Comparison of ENCODE assay signal across 20 cellular contexts in the genomic region with DNA sequence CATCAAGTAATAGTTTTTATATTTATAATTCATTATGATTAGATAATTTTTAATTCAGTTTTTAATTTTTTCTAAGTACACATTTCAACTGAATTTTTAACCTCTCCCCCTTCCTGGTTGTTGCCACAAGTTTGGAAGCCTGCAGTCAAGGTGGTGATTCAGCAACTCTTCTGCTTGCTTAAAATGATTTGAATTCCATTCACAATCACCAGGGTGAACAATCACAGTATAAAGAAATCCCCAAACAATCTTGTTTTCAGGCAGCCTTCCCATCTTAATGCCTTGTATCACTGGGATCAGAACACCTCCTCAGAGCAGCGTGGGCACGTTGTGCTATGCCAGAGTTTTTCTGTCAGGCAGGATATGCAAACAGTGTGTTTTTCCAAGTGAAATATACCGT. TPM values are rescaled to one million over a fixed set of nuclear protein-coding genes. Genes with fewer than 3 reads are reported as not detected.
DNase-seq lines count a peak whose midpoint lies in the region; ATAC-seq, FAIRE-seq and TF ChIP-seq lines count a peak whose summit lies in the region.
"Had no signal": no experiment of that assay in that cellular context is flagged by ENCODE, and none has a peak within 500 bp of the region (broad histone marks: within the 10 kb centered on the region; RNA-seq: fewer than 3 reads in every experiment).

No MANE protein-coding gene starts in this region.

- no peak overlapping the region for H3K27ac ChIP-seq in keratinocyte (ENCODE audit: control insufficient read depth, insufficient read depth, low read length)
- H3K27ac ChIP-seq: dorsolateral prefrontal cortex, hepatocyte, SK-N-MC had no signal

- no peaks in the 10 kb centered on the region for H3K27me3 Mint-ChIP-seq in chondrocyte (ENCODE audit: low read depth)
- peaks cover 2% of the 10 kb centered on the region for H3K27me3 Mint-ChIP-seq in activated CD4-positive, alpha-beta memory T cell treated with anti-CD3 and anti-CD28 coated beads, Interleukin-2, amount 10 ng/mL, durations not matched to agents 7 days and 5 days

- H2AFZ ChIP-seq in keratinocyte (ENCODE audit: control insufficient read depth, low read length), result peak overlapping the region; percentile 56
- H2AFZ ChIP-seq: hepatocyte had no signal

- POLR2A ChIA-PET in activated CD4-positive, alpha-beta memory T cell treated with anti-CD3 and anti-CD28 coated beads, Interleukin-2, amount 10 ng/mL, durations not matched to agents 7 days and 5 days (lab: Charles Lee), result no interaction called here

- dilution Hi-C loops in keratinocyte (cut with MboI; ENCODE audit: extremely low pct_ligation_motif_present, low sequenced_read_pairs), result no loop called here

- no peak overlapping the region for H3K4me2 ChIP-seq in keratinocyte (ENCODE audit: control insufficient read depth, extremely low read depth, insufficient read depth, low read depth, low read length)
- H3K4me2 ChIP-seq: hepatocyte had no signal

- FAIRE-seq in keratinocyte (lab: Jason Lieb, UNC) (no peak), HTR-8/SVneo (lab: Jason Lieb, UNC) (no peak)

- no peak overlapping the region for H3K4me3 ChIP-seq in keratinocyte (ENCODE audit: control insufficient read depth in 2 of 3, extremely low read depth in 1 of 3, insufficient read depth in 2 of 3, low read depth in 1 of 3, low read length in 3 of 3)
- H3K4me3 ChIP-seq: dorsolateral prefrontal cortex, hepatocyte, SK-N-MC had no signal

- no peaks in the 10 kb centered on the region for H3K36me3 Mint-ChIP-seq in chondrocyte (ENCODE audit: low read depth)
- H3K36me3 Mint-ChIP-seq in activated CD4-positive, alpha-beta memory T cell treated with anti-CD3 and anti-CD28 coated beads, Interleukin-2, amount 10 ng/mL, durations not matched to agents 7 days and 5 days (ENCODE audit: low read depth), result no peaks in the 10 kb centered on the region
- H3K36me3 Mint-ChIP-seq: mesothelial cell of epicardium had no signal

- TF ChIP-seq CTCF in chondrocyte (IDR thresholded peaks at IDR 0.05), result no peak
- no peak for TF ChIP-seq CTCF in keratinocyte (optimal IDR thresholded peaks at IDR 0.05 in 1 of 3, IDR thresholded peaks at IDR 0.05 in 1 of 3, conservative IDR thresholded peaks at IDR 0.05 in 1 of 3; ENCODE audit: extremely low read depth in 1 of 3, insufficient read depth in 2 of 3, low read length in 3 of 3)

- CTCF ChIA-PET in activated CD4-positive, alpha-beta memory T cell treated with anti-CD3 and anti-CD28 coated beads, Interleukin-2, amount 10 ng/mL, durations not matched to agents 7 days and 5 days (lab: Charles Lee), result no interaction called here

- DNase-seq in AG08395 (ENCODE audit: low spot score) (peak; percentile 71), HT1080 (ENCODE audit: low read depth) (peak; percentile 14), chondrocyte (ENCODE audit: low spot score) (no peak), keratinocyte (ENCODE audit: low read depth, low spot score) (no peak), Right ventricle myocardium inferior (ENCODE audit: missing footprints) (no peak), NCI-H510A treated with DMSO at 0.1 percent for 48 hours (lab: John Stamatoyannopoulos, UW) (no peak), HTR-8/SVneo (ENCODE audit: insufficient read length, low spot score) (no peak)
- no peak for DNase-seq in activated CD4-positive, alpha-beta memory T cell treated with anti-CD3 and anti-CD28 coated beads, Interleukin-2, amount 10 ng/mL, durations not matched to agents 7 days and 5 days
- DNase-seq: aorta, dorsolateral prefrontal cortex, KBM-7, left cardiac atrium, NCI-H1092, NCI-H526 treated with DMSO at 0.1 percent for 48 hours, right cardiac atrium, T1000 had no signal

- intact Hi-C loops in Right ventricle myocardium inferior (cut with DNase I), result no loop called here

- H3K4me1 ChIP-seq in keratinocyte (ENCODE audit: control insufficient read depth, extremely low read depth, insufficient read depth, low read length), result peaks cover 6% of the 10 kb centered on the region

- no peak overlapping the region for H3K9ac ChIP-seq in keratinocyte (ENCODE audit: control insufficient read depth, extremely low read depth, insufficient read depth, low read length)

- no peaks in the 10 kb centered on the region for H3K36me3 ChIP-seq in keratinocyte (ENCODE audit: control insufficient read depth in 2 of 2, extremely low read depth in 1 of 2, insufficient read depth in 2 of 2, low read length in 2 of 2)

- H3K9me3 Mint-ChIP-seq in chondrocyte (ENCODE audit: low read depth), result no peaks in the 10 kb centered on the region
- H3K9me3 Mint-ChIP-seq in activated CD4-positive, alpha-beta memory T cell treated with anti-CD3 and anti-CD28 coated beads, Interleukin-2, amount 10 ng/mL, durations not matched to agents 7 days and 5 days, result no peaks in the 10 kb centered on the region
- H3K9me3 Mint-ChIP-seq: mesothelial cell of epicardium had no signal

- H3K27ac Mint-ChIP-seq in chondrocyte (ENCODE audit: unreplicated experiment), result peak overlapping the region; percentile 5
- H3K27ac Mint-ChIP-seq in activated CD4-positive, alpha-beta memory T cell treated with anti-CD3 and anti-CD28 coated beads, Interleukin-2, amount 10 ng/mL, durations not matched to agents 7 days and 5 days, result no peak overlapping the region
- H3K27ac Mint-ChIP-seq: mesothelial cell of epicardium had no signal

- no peaks in the 10 kb centered on the region for H3K27me3 ChIP-seq in keratinocyte (ENCODE audit: control insufficient read depth, extremely low read depth, insufficient read depth, low read length)
- H3K27me3 ChIP-seq: hepatocyte had no signal

- no peak for ATAC-seq in Right ventricle myocardium inferior
- ATAC-seq: esophagus mucosa, right cardiac atrium had no signal

- no peak overlapping the region for H3K4me3 Mint-ChIP-seq in chondrocyte (ENCODE audit: unreplicated experiment)
- no peak overlapping the region for H3K4me3 Mint-ChIP-seq in activated CD4-positive, alpha-beta memory T cell treated with anti-CD3 and anti-CD28 coated beads, Interleukin-2, amount 10 ng/mL, durations not matched to agents 7 days and 5 days
- H3K4me3 Mint-ChIP-seq: mesothelial cell of epicardium had no signal

- H3K9me1 ChIP-seq in keratinocyte (ENCODE audit: control insufficient read depth, extremely low read depth, insufficient read depth, low read length), result no peaks in the 10 kb centered on the region

- H3K79me2 ChIP-seq in keratinocyte (ENCODE audit: control insufficient read depth, insufficient read depth, low read length), result no peaks in the 10 kb centered on the region
- H3K79me2 ChIP-seq: hepatocyte had no signal

- H4K20me1 ChIP-seq in keratinocyte (ENCODE audit: control insufficient read depth, extremely low read depth, insufficient read depth, low read length), result no peaks in the 10 kb centered on the region

- peaks cover 33% of the 10 kb centered on the region for H3K4me1 Mint-ChIP-seq in chondrocyte (ENCODE audit: low read depth)
- H3K4me1 Mint-ChIP-seq in activated CD4-positive, alpha-beta memory T cell treated with anti-CD3 and anti-CD28 coated beads, Interleukin-2, amount 10 ng/mL, durations not matched to agents 7 days and 5 days, result no peaks in the 10 kb centered on the region
- H3K4me1 Mint-ChIP-seq: mesothelial cell of epicardium had no signal

- no peaks in the 10 kb centered on the region for H3K9me3 ChIP-seq in keratinocyte (ENCODE audit: control insufficient read depth, low read depth, low read length)

RNA-seq across cellular contexts. Expression of gene BARD1, which starts 46.6 kb away (rescaled TPM):
- total RNA-seq in HT1080 (2014; rRNA removed; shearing (Covaris generic)), result 18.7 and 25.9 TPM in 2 replicates
- polyA plus RNA-seq in HT1080 (2015; cell fraction: cytosol; rRNA removed), result 6.4 and 8.5 TPM in 2 replicates
- 12.2 and 13.3 TPM in 2 replicates for polyA plus RNA-seq in HT1080 (2015; cell fraction: nucleus; rRNA removed)
- total RNA-seq in chondrocyte (13.3 to 17.2 TPM (median 13.7 TPM) in 3 replicates), Right ventricle myocardium inferior (8.4 TPM)
- 1.7 to 4.6 TPM (median 3.6 TPM) in 3 replicates for polyA plus RNA-seq in keratinocyte
- 1.6 TPM for polyA plus RNA-seq in keratinocyte (2011; ENCODE audit: low read depth)
- 0.75 and 1.4 TPM in 2 replicates for polyA plus RNA-seq in keratinocyte (2011; cell fraction: cytosol; rRNA removed)
- 1.7 and 3.2 TPM in 2 replicates for polyA plus RNA-seq in keratinocyte (2011; cell fraction: nucleus; rRNA removed)
- polyA plus RNA-seq in keratinocyte (2012; ENCODE audit: low replicate concordance), result 0.62 and 9.1 TPM in 2 replicates
- polyA minus RNA-seq in keratinocyte, result 5.5 to 24.7 TPM (median 7.3 TPM) in 3 replicates
- polyA minus RNA-seq in keratinocyte (2011; cell fraction: cytosol; rRNA and poly(A)+ RNA removed), result 10.9 TPM
- polyA minus RNA-seq in keratinocyte (2011; cell fraction: nucleus; rRNA and poly(A)+ RNA removed), result 5.9 and 7.1 TPM in 2 replicates
- total RNA-seq in activated CD4-positive, alpha-beta memory T cell treated with anti-CD3 and anti-CD28 coated beads, Interleukin-2, amount 10 ng/mL, durations not matched to agents 7 days and 5 days, result 10 to 100 TPM; 43.7 to 47.4 TPM

Comparison
In these comparisons a context has a peak if more than half of its experiments do, and no peak if none do; other contexts are left out.
1. DNase-seq: peak in AG08395 (single experiment) and HT1080 (single experiment); none in chondrocyte (single experiment), keratinocyte (single experiment), Right ventricle myocardium inferior (single experiment), activated CD4-positive, alpha-beta memory T cell treated with anti-CD3 and anti-CD28 coated beads, Interleukin-2, amount 10 ng/mL, durations not matched to agents 7 days and 5 days (single experiment), NCI-H510A treated with DMSO at 0.1 percent for 48 hours (single experiment) and HTR-8/SVneo (single experiment).